13 cellular contexts compared by ENCODE assay signal in the genomic region with DNA sequence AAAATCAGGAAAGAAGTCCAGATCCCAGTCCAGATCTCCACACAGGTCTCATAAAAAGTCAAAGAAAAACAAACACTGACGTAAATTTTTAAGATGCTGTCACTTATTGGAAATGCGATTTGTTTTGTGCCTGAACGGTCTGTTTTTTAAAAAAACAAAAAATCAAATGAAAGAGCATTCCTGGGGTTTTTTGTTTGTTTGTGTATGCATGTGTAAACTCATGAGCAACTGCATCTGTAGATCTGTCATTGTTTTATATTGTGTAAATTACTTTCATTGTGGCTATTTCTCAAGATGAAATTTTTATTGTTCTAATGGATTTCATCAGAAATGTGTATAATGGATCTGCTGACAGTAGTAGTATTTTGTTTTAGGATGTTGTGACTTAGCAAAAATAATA. TPM values are rescaled to one million over a fixed set of nuclear protein-coding genes. Genes with fewer than 3 reads are reported as not detected.
DNase-seq lines count a peak whose midpoint lies in the region; ATAC-seq and TF ChIP-seq lines count a peak whose summit lies in the region.
"Had no signal": no experiment of that assay in that cellular context is flagged by ENCODE, and none has a peak within 500 bp of the region (broad histone marks: within the 10 kb centered on the region; RNA-seq: fewer than 3 reads in every experiment).

No MANE protein-coding gene starts in this region.

- intact Hi-C loops in A673 (cut with micrococcal nuclease; ENCODE audit: unreplicated experiment) (no loop called here), PC-3 (cut with micrococcal nuclease) (no loop called here), mammary epithelial cell (cut with micrococcal nuclease) (no loop called here), left colon (cut with DNase I, micrococcal nuclease) (no loop called here), head of caudate nucleus (cut with DNase I) (no loop called here)

- H3K79me2 ChIP-seq in GM23338 (replicated peaks; ENCODE audit: insufficient read depth) (no peaks in the 10 kb centered on the region), PC-3 (ENCODE audit: low read length) (no peaks in the 10 kb centered on the region), mammary epithelial cell (ENCODE audit: insufficient read depth, low read length) (no peaks in the 10 kb centered on the region)

- in situ Hi-C loops in mammary epithelial cell (cut with MboI; ENCODE audit: low sequenced_read_pairs in 2 of 2) (no loop called here), brain microvascular endothelial cell (cut with HindIII; ENCODE audit: low pct_ligation_motif_present, low sequenced_read_pairs) (no loop called here)

- TF ChIP-seq CTCF in A673 (conservative IDR thresholded peaks at IDR 0.05; ENCODE audit: low read depth, low read length) (no peak), GM23338 (conservative IDR thresholded peaks at IDR 0.05; ENCODE audit: low read depth in 2 of 2) (no peak), PC-3 (conservative IDR thresholded peaks at IDR 0.05; ENCODE audit: low read depth, low read length) (no peak), mammary epithelial cell (conservative IDR thresholded peaks at IDR 0.05 in 1 of 2, IDR thresholded peaks at IDR 0.05 in 1 of 2; ENCODE audit: extremely low read depth in 1 of 2, insufficient read depth in 1 of 2, low read depth in 1 of 2, low read length in 2 of 2) (no peak), brain microvascular endothelial cell (IDR thresholded peaks at IDR 0.05; ENCODE audit: low read depth, low read length, missing control alignments) (no peak)

- peaks cover 53% of the 10 kb centered on the region for H3K36me3 Mint-ChIP-seq in GM23338 (ENCODE audit: low read depth)

- TSS peak; percentile 64 for BruUV-seq in A673 (replicated peaks; lab: Mats Ljungman, UMichigan)
- TSS peak; percentile 50 for BruUV-seq in PC-3 (replicated peaks; lab: Mats Ljungman, UMichigan)
- BruUV-seq in mammary epithelial cell (replicated peaks; lab: Mats Ljungman, UMichigan), result TSS peak; percentile 68

- H3K4me3 Mint-ChIP-seq in GM23338, result no peak overlapping the region
- H3K4me3 Mint-ChIP-seq: CD14-positive monocyte; CD8-positive, alpha-beta T cell had no signal

- H3K27me3 Mint-ChIP-seq in GM23338 (ENCODE audit: insufficient read depth, low read depth, poor library complexity), result no peaks in the 10 kb centered on the region

- no peaks in the 10 kb centered on the region for H3K9me3 Mint-ChIP-seq in GM23338
- H3K9me3 Mint-ChIP-seq: CD14-positive monocyte; CD8-positive, alpha-beta T cell had no signal

- H3K4me3 ChIP-seq in A673 (ENCODE audit: low read depth, low read length, poor library complexity, severe bottlenecking) (no peak overlapping the region), GM23338 (no peak overlapping the region), PC-3 (ENCODE audit: low read length) (no peak overlapping the region), mammary epithelial cell (replicated peaks in 1 of 3; ENCODE audit: insufficient read depth in 1 of 3, low read depth in 2 of 3, low read length in 3 of 3) (no peak overlapping the region), brain microvascular endothelial cell (ENCODE audit: low read depth, low read length) (no peak overlapping the region)

- no peaks in the 10 kb centered on the region for H3F3A ChIP-seq in GM23338 (replicated peaks; ENCODE audit: low read depth)
- no peaks in the 10 kb centered on the region for H3F3A ChIP-seq in PC-3 (ENCODE audit: low read length, unreplicated experiment)

- no peaks in the 10 kb centered on the region for H3K9me3 ChIP-seq in A673 (ENCODE audit: low read depth, low read length, poor library complexity, severe bottlenecking)
- H3K9me3 ChIP-seq in PC-3 (ENCODE audit: low read length), result no peaks in the 10 kb centered on the region
- H3K9me3 ChIP-seq in mammary epithelial cell (replicated peaks; ENCODE audit: insufficient read depth, low read length), result no peaks in the 10 kb centered on the region

- H3K27ac ChIP-seq in A673 (ENCODE audit: low read depth, low read length, poor library complexity, severe bottlenecking) (no peak overlapping the region), GM23338 (ENCODE audit: low read depth) (no peak overlapping the region), PC-3 (ENCODE audit: low read length) (no peak overlapping the region), mammary epithelial cell (ENCODE audit: insufficient read depth, low read depth, low read length) (no peak overlapping the region), brain microvascular endothelial cell (no peak overlapping the region)

- H3K9me2 ChIP-seq in GM23338 (ENCODE audit: insufficient read depth) (no peaks in the 10 kb centered on the region), PC-3 (replicated peaks; ENCODE audit: low read length) (no peaks in the 10 kb centered on the region)

- H4K20me1 ChIP-seq in GM23338 (replicated peaks; ENCODE audit: insufficient read depth), result no peaks in the 10 kb centered on the region
- no peaks in the 10 kb centered on the region for H4K20me1 ChIP-seq in PC-3 (ENCODE audit: low read length)
- no peaks in the 10 kb centered on the region for H4K20me1 ChIP-seq in mammary epithelial cell (ENCODE audit: insufficient read depth, low read length)

- no peak overlapping the region for H3K9ac ChIP-seq in PC-3 (ENCODE audit: low read length)
- no peak overlapping the region for H3K9ac ChIP-seq in mammary epithelial cell (ENCODE audit: insufficient read depth, low read length)

- H3K4me1 ChIP-seq in A673 (ENCODE audit: insufficient read depth, low read length, poor library complexity, severe bottlenecking) (no peaks in the 10 kb centered on the region), GM23338 (ENCODE audit: insufficient read depth) (no peaks in the 10 kb centered on the region), PC-3 (ENCODE audit: insufficient read depth, low read length) (no peaks in the 10 kb centered on the region), mammary epithelial cell (ENCODE audit: insufficient read depth, low read length) (no peaks in the 10 kb centered on the region)

- H3K27me3 ChIP-seq in A673 (replicated peaks; ENCODE audit: insufficient read depth, low read depth, low read length, poor library complexity), result no peaks in the 10 kb centered on the region
- H3K27me3 ChIP-seq in GM23338 (ENCODE audit: insufficient read depth), result no peaks in the 10 kb centered on the region
- H3K27me3 ChIP-seq in PC-3 (ENCODE audit: low read length), result no peaks in the 10 kb centered on the region
- no peaks in the 10 kb centered on the region for H3K27me3 ChIP-seq in mammary epithelial cell (ENCODE audit: insufficient read depth, low read length)
- no peaks in the 10 kb centered on the region for H3K27me3 ChIP-seq in brain microvascular endothelial cell (replicated peaks)

- DNase-seq in A673 (ENCODE audit: low spot score), result no peak
- no peak for DNase-seq in GM23338 (ENCODE audit: low spot score)
- no peak for DNase-seq in PC-3
- no peak for DNase-seq in mammary epithelial cell
- no peak for DNase-seq in cortex of kidney (lab: John Stamatoyannopoulos, UW)
- DNase-seq in left colon, result no peak
- no peak for DNase-seq in head of caudate nucleus
- DNase-seq in brain microvascular endothelial cell, result no peak
- DNase-seq: CD8-positive, alpha-beta T cell; COR-L47; DND-41; GDM1 had no signal

- whole genome bisulfite sequencing in mammary epithelial cell (ENCODE audit: low coverage, missing lambda C conversion rate), result 100% methylated on average over 3 of the region's 3 CpGs

- dilution Hi-C loops in mammary epithelial cell (cut with HindIII; ENCODE audit: low sequenced_read_pairs), result no loop called here

- ATAC-seq in GM23338 (no peak), PC-3 (no peak), left colon (no peak)
- ATAC-seq: CD8-positive, alpha-beta T cell had no signal

- POLR2A ChIA-PET in A673 (lab: Charles Lee; ENCODE audit: low non-redundant PET), result no interaction called here
- POLR2A ChIA-PET in PC-3 (lab: Charles Lee; ENCODE audit: unreplicated experiment), result no interaction called here

- no peaks in the 10 kb centered on the region; the same call in 2 of the 3 replicates for H3K4me1 Mint-ChIP-seq in GM23338

- H3K4me2 ChIP-seq in GM23338 (no peak overlapping the region), PC-3 (ENCODE audit: low read length) (no peak overlapping the region), mammary epithelial cell (ENCODE audit: insufficient read depth, low read depth, low read length) (no peak overlapping the region)

- peak overlapping the region; percentile 50; the same call in 1 of the 2 replicates for H3K27ac Mint-ChIP-seq in GM23338
- H3K27ac Mint-ChIP-seq: CD14-positive monocyte; CD8-positive, alpha-beta T cell had no signal

- H2AFZ ChIP-seq in GM23338 (no peak overlapping the region), PC-3 (ENCODE audit: low read length) (no peak overlapping the region), mammary epithelial cell (ENCODE audit: low read depth, low read length) (no peak overlapping the region)

- H3K36me3 ChIP-seq in A673 (ENCODE audit: insufficient read depth, low read length, poor library complexity, severe bottlenecking) (peaks cover 62% of the 10 kb centered on the region), GM23338 (ENCODE audit: insufficient read depth) (peaks cover 39% of the 10 kb centered on the region), PC-3 (ENCODE audit: low read depth, low read length) (peaks cover 44% of the 10 kb centered on the region), mammary epithelial cell (ENCODE audit: insufficient read depth, low read length) (peaks cover 51% of the 10 kb centered on the region), brain microvascular endothelial cell (replicated peaks) (peaks cover 19% of the 10 kb centered on the region)

- CTCF ChIA-PET in A673 (lab: Charles Lee) (no interaction called here), PC-3 (lab: Charles Lee) (no interaction called here), mammary epithelial cell (lab: Charles Lee; ENCODE audit: low non-redundant PET) (no interaction called here)

TF ChIP-seq in GM23338, 12 proteins besides CTCF, POLR2A, EP300 and RAD21 (continues in another document):
- TF ChIP-seq CREB1 (CRISPR knock-in tag; IDR thresholded peaks at IDR 0.05; ENCODE audit: low read depth) (no peak), STAT1 (IDR thresholded peaks at IDR 0.05; ENCODE audit: unreplicated experiment) (no peak), EZH2phosphoT487 (IDR thresholded peaks at IDR 0.05; ENCODE audit: unreplicated experiment) (no peak), ZNF331 (CRISPR knock-in tag; IDR thresholded peaks at IDR 0.05; ENCODE audit: low read depth) (no peak), POLR2AphosphoS5 (IDR thresholded peaks at IDR 0.05; ENCODE audit: low read depth) (no peak), EZH2 (IDR thresholded peaks at IDR 0.05; ENCODE audit: low read depth, unreplicated experiment) (no peak), NANOG (IDR thresholded peaks at IDR 0.05; ENCODE audit: borderline replicate concordance) (no peak)

RNA-seq across cellular contexts. Expression of a gene that starts 55.0 kb away (rescaled TPM):
- 164 and 165 TPM in 2 replicates for total RNA-seq in A673 (2021)
- 108 and 116 TPM in 2 replicates for total RNA-seq in GM23338 (2014; rRNA removed; shearing (Covaris generic))
- 339 and 372 TPM in 2 replicates for polyA plus RNA-seq in GM23338 (2016; fragmentation: Nextera tagmentation; extraction: Ambion mirVana)
- 55.6 and 81.1 TPM in 2 replicates for total RNA-seq in PC-3 (2014; rRNA removed)
- total RNA-seq in mammary epithelial cell, result 100 to 1,000 TPM in 1 of 2 donors, 10 to 100 TPM in 1; 76.7 to 122 TPM
- 36.1 TPM for polyA plus RNA-seq in mammary epithelial cell
- 17.1 TPM for polyA minus RNA-seq in mammary epithelial cell
- total RNA-seq in left colon, result 10 to 100 TPM; 55.1 to 69.1 TPM
